Comparison of ENCODE assay signal across 18 cellular contexts in genomic region chr3:34198309-34198708, GRCh38.
DNase-seq lines count a peak whose midpoint lies in the region; ATAC-seq lines count a peak whose summit lies in the region.
"Had no signal": no experiment of that assay in that cellular context is flagged by ENCODE, and none has a peak within 500 bp of the region (broad histone marks: within the 10 kb centered on the region; RNA-seq: fewer than 3 reads in every experiment).

No MANE protein-coding gene starts in this region.

- H3K4me3 Mint-ChIP-seq in activated naive CD8-positive, alpha-beta T cell treated with anti-CD3 and anti-CD28 coated beads, Interleukin-2, amount 50 U/mL, for 24 hours: no peak overlapping the region
- no peak overlapping the region for H3K4me3 Mint-ChIP-seq in activated naive CD8-positive, alpha-beta T cell treated with anti-CD3 and anti-CD28 coated beads for 36 hours
- no peak overlapping the region for H3K4me3 Mint-ChIP-seq in stimulated activated memory B cell treated with anti-CD40 and anti-IgM and Interleukin-4, amounts not matched to agents 10 μg/mL and 1 μg/mL and 100 μg/mL, for 72 hours
- H3K4me3 Mint-ChIP-seq: activated naive CD8-positive, alpha-beta T cell had no signal

- ATAC-seq in activated naive CD8-positive, alpha-beta T cell treated with anti-CD3 and anti-CD28 coated beads, Interleukin-2, amount 50 U/mL, for 24 hours: peak; percentile 7
- peak; percentile 63 for ATAC-seq in GM21717 (IDR thresholded peaks at IDR 0.05; ENCODE audit: unreplicated experiment)
- ATAC-seq in HG03378 (IDR thresholded peaks at IDR 0.05; ENCODE audit: unreplicated experiment): peak; percentile 52
- ATAC-seq in stimulated activated memory B cell treated with anti-CD40 and anti-IgM and Interleukin-4, amounts not matched to agents 10 μg/mL and 1 μg/mL and 100 μg/mL, for 72 hours: peak; percentile 67
- ATAC-seq: gastrocnemius medialis, pancreas had no signal

- H3K27ac Mint-ChIP-seq in activated naive CD8-positive, alpha-beta T cell treated with anti-CD3 and anti-CD28 coated beads, Interleukin-2, amount 50 U/mL, for 24 hours: no peak overlapping the region
- no peak overlapping the region for H3K27ac Mint-ChIP-seq in activated naive CD8-positive, alpha-beta T cell treated with anti-CD3 and anti-CD28 coated beads for 36 hours
- H3K27ac Mint-ChIP-seq in stimulated activated memory B cell treated with anti-CD40 and anti-IgM and Interleukin-4, amounts not matched to agents 10 μg/mL and 1 μg/mL and 100 μg/mL, for 72 hours: peak overlapping the region; percentile 87
- H3K27ac Mint-ChIP-seq: activated naive CD8-positive, alpha-beta T cell had no signal

- no peaks in the 10 kb centered on the region for H3K9me3 Mint-ChIP-seq in activated naive CD8-positive, alpha-beta T cell treated with anti-CD3 and anti-CD28 coated beads, Interleukin-2, amount 50 U/mL, for 24 hours
- no peaks in the 10 kb centered on the region for H3K9me3 Mint-ChIP-seq in activated naive CD8-positive, alpha-beta T cell treated with anti-CD3 and anti-CD28 coated beads for 36 hours
- no peaks in the 10 kb centered on the region for H3K9me3 Mint-ChIP-seq in stimulated activated memory B cell treated with anti-CD40 and anti-IgM and Interleukin-4, amounts not matched to agents 10 μg/mL and 1 μg/mL and 100 μg/mL, for 72 hours

- no peaks in the 10 kb centered on the region for H3K27me3 Mint-ChIP-seq in activated naive CD8-positive, alpha-beta T cell treated with anti-CD3 and anti-CD28 coated beads, Interleukin-2, amount 50 U/mL, for 24 hours
- H3K27me3 Mint-ChIP-seq in activated naive CD8-positive, alpha-beta T cell treated with anti-CD3 and anti-CD28 coated beads for 36 hours: no peaks in the 10 kb centered on the region
- H3K27me3 Mint-ChIP-seq in stimulated activated memory B cell treated with anti-CD40 and anti-IgM and Interleukin-4, amounts not matched to agents 10 μg/mL and 1 μg/mL and 100 μg/mL, for 72 hours: no peaks in the 10 kb centered on the region
- H3K27me3 Mint-ChIP-seq: activated naive CD8-positive, alpha-beta T cell had no signal

- no peak for DNase-seq in activated naive CD8-positive, alpha-beta T cell treated with anti-CD3 and anti-CD28 coated beads, Interleukin-2, amount 50 U/mL, for 24 hours
- no peak for DNase-seq in activated naive CD8-positive, alpha-beta T cell treated with anti-CD3 and anti-CD28 coated beads for 36 hours
- DNase-seq in NCI-H2081 treated with DMSO at 0.1 percent for 48 hours (lab: John Stamatoyannopoulos, UW): no peak
- no peak for DNase-seq in NCI-H2107 (lab: John Stamatoyannopoulos, UW)
- DNase-seq in amygdala (lab: John Stamatoyannopoulos, UW): no peak
- DNase-seq: 8988T; activated CD4-positive, CD25-positive, alpha-beta regulatory T cell; activated CD8-positive, alpha-beta memory T cell treated with anti-CD3 and anti-CD28 coated beads, Interleukin-2, amount 50 U/mL, for 48 hours; cerebellar nuclear complex; gastrocnemius medialis; OCI-M1; pancreas; spleen; testis had no signal

- no peaks in the 10 kb centered on the region for H3K36me3 Mint-ChIP-seq in activated naive CD8-positive, alpha-beta T cell treated with anti-CD3 and anti-CD28 coated beads, Interleukin-2, amount 50 U/mL, for 24 hours (ENCODE audit: low read depth)
- H3K36me3 Mint-ChIP-seq in activated naive CD8-positive, alpha-beta T cell treated with anti-CD3 and anti-CD28 coated beads for 36 hours: no peaks in the 10 kb centered on the region
- no peaks in the 10 kb centered on the region for H3K36me3 Mint-ChIP-seq in stimulated activated memory B cell treated with anti-CD40 and anti-IgM and Interleukin-4, amounts not matched to agents 10 μg/mL and 1 μg/mL and 100 μg/mL, for 72 hours
- H3K36me3 Mint-ChIP-seq: activated naive CD8-positive, alpha-beta T cell had no signal

- peaks cover 5% of the 10 kb centered on the region for H3K4me1 Mint-ChIP-seq in activated naive CD8-positive, alpha-beta T cell treated with anti-CD3 and anti-CD28 coated beads, Interleukin-2, amount 50 U/mL, for 24 hours
- no peaks in the 10 kb centered on the region for H3K4me1 Mint-ChIP-seq in activated naive CD8-positive, alpha-beta T cell treated with anti-CD3 and anti-CD28 coated beads for 36 hours
- peaks cover 45% of the 10 kb centered on the region for H3K4me1 Mint-ChIP-seq in stimulated activated memory B cell treated with anti-CD40 and anti-IgM and Interleukin-4, amounts not matched to agents 10 μg/mL and 1 μg/mL and 100 μg/mL, for 72 hours

Comparison
In these comparisons a context has a peak if more than half of its experiments do, and no peak if none do; other contexts are left out.
1. ATAC-seq: peak in every context shown above with its lines; median percentile 67 in stimulated activated memory B cell treated with anti-CD40 and anti-IgM and Interleukin-4, amounts not matched to agents 10 μg/mL and 1 μg/mL and 100 μg/mL, for 72 hours; 63 in GM21717; 52 in HG03378; 7 in activated naive CD8-positive, alpha-beta T cell treated with anti-CD3 and anti-CD28 coated beads, Interleukin-2, amount 50 U/mL, for 24 hours.